ENCODE assay signal across 24 cellular contexts in the genomic region with DNA sequence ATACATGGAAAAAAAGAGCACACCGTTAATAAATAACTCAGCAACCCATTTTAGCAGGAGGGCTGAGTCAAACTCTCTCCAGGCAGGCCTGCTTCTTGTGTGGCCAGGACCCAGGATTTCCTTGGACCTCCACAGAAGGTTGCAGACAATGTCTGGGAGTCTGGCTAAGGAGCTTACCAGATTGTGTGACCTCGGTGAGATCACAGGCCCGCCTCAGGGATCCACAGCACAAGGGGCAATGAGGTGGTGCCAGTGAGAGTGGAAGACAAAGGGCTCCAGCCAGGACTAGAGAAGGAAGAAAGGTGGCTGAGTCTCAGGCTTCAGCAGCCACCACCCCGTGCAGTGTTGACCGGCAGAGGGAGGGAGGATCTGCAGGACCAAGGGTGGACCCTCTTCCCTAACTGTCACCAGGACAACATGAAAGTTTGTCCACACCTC. TPM values are rescaled to one million over a fixed set of nuclear protein-coding genes. Genes with fewer than 3 reads are reported as not detected.
A peak's percentile ranks its signal among the peaks of the same experiment; 100 is the strongest.
DNase-seq lines count a peak whose midpoint lies in the region; ATAC-seq and TF ChIP-seq lines count a peak whose summit lies in the region.
"Had no signal": no experiment of that assay in that cellular context is flagged by ENCODE, and none has a peak within 500 bp of the region (broad histone marks: within the 10 kb centered on the region; RNA-seq: fewer than 3 reads in every experiment).

No MANE protein-coding gene starts in this region.

- H3K27me3 Mint-ChIP-seq in stimulated activated memory B cell treated with anti-CD40 and anti-IgM and Interleukin-4, amounts not matched to agents 10 μg/mL and 1 μg/mL and 100 μg/mL, for 72 hours = no peaks in the 10 kb centered on the region
- no peaks in the 10 kb centered on the region for H3K27me3 Mint-ChIP-seq in activated T-helper 1 cell treated with anti-CD3 and anti-CD28 coated beads, Interleukin-12 subunit alpha, Interleukin-12 subunit beta, Interleukin-2, Interleukin-4 antibody, amounts not matched to agents 30 ng/mL and 10 ng/mL and 1 ng/mL, durations not matched to agents 14 hours and 24 hours and 36 hours (ENCODE audit: insufficient read depth)
- H3K27me3 Mint-ChIP-seq: B cell; central memory CD8-positive, alpha-beta T cell had no signal

- ATAC-seq in body of pancreas (peak; percentile 18), left lobe of liver (peak; percentile 89), GM19452 (IDR thresholded peaks at IDR 0.05; ENCODE audit: unreplicated experiment) (no peak)
- ATAC-seq in stimulated activated memory B cell treated with anti-CD40 and anti-IgM and Interleukin-4, amounts not matched to agents 10 μg/mL and 1 μg/mL and 100 μg/mL, for 72 hours = peak; percentile 55
- ATAC-seq: GM12878, heart right ventricle, left cardiac atrium had no signal

- H3K27ac Mint-ChIP-seq in stimulated activated memory B cell treated with anti-CD40 and anti-IgM and Interleukin-4, amounts not matched to agents 10 μg/mL and 1 μg/mL and 100 μg/mL, for 72 hours = no peak overlapping the region
- no peak overlapping the region for H3K27ac Mint-ChIP-seq in activated T-helper 1 cell treated with anti-CD3 and anti-CD28 coated beads, Interleukin-12 subunit alpha, Interleukin-12 subunit beta, Interleukin-2, Interleukin-4 antibody, amounts not matched to agents 30 ng/mL and 10 ng/mL and 1 ng/mL, durations not matched to agents 14 hours and 24 hours and 36 hours
- H3K27ac Mint-ChIP-seq: B cell had no signal

- WGBS in body of pancreas, 2 donors = 64 to 69% methylated on average over 5 of the region's 5 CpGs

- no peak for TF ChIP-seq CTCF in body of pancreas (IDR thresholded peaks at IDR 0.05)

- no peaks in the 10 kb centered on the region for H3K4me1 Mint-ChIP-seq in stimulated activated memory B cell treated with anti-CD40 and anti-IgM and Interleukin-4, amounts not matched to agents 10 μg/mL and 1 μg/mL and 100 μg/mL, for 72 hours
- H3K4me1 Mint-ChIP-seq in activated T-helper 1 cell treated with anti-CD3 and anti-CD28 coated beads, Interleukin-12 subunit alpha, Interleukin-12 subunit beta, Interleukin-2, Interleukin-4 antibody, amounts not matched to agents 30 ng/mL and 10 ng/mL and 1 ng/mL, durations not matched to agents 14 hours and 24 hours and 36 hours (ENCODE audit: low read depth) = no peaks in the 10 kb centered on the region
- H3K4me1 Mint-ChIP-seq: B cell; central memory CD8-positive, alpha-beta T cell had no signal

- peaks cover 6% of the 10 kb centered on the region for H3K9me3 Mint-ChIP-seq in stimulated activated memory B cell treated with anti-CD40 and anti-IgM and Interleukin-4, amounts not matched to agents 10 μg/mL and 1 μg/mL and 100 μg/mL, for 72 hours
- peaks cover 5% of the 10 kb centered on the region for H3K9me3 Mint-ChIP-seq in activated T-helper 1 cell treated with anti-CD3 and anti-CD28 coated beads, Interleukin-12 subunit alpha, Interleukin-12 subunit beta, Interleukin-2, Interleukin-4 antibody, amounts not matched to agents 30 ng/mL and 10 ng/mL and 1 ng/mL, durations not matched to agents 14 hours and 24 hours and 36 hours
- H3K9me3 Mint-ChIP-seq: central memory CD8-positive, alpha-beta T cell had no signal

- DNase-seq in HK-2 (ENCODE audit: unreplicated experiment) = peak; percentile 57
- no peak for DNase-seq in body of pancreas
- no peak for DNase-seq in left lobe of liver (ENCODE audit: low spot score)
- DNase-seq in C1 segment of cervical spinal cord (lab: John Stamatoyannopoulos, UW) = no peak
- DNase-seq in activated T-helper 1 cell treated with anti-CD3 and anti-CD28 coated beads, Interleukin-12 subunit alpha, Interleukin-12 subunit beta, Interleukin-2, Interleukin-4 antibody, amounts not matched to agents 30 ng/mL and 10 ng/mL and 1 ng/mL, durations not matched to agents 14 hours and 24 hours and 36 hours (ENCODE audit: low spot score) = no peak
- DNase-seq: activated CD4-positive, alpha-beta T cell treated with anti-CD3 and anti-CD28 coated beads for 4 hours; activated CD8-positive, alpha-beta memory T cell treated with anti-CD3 and anti-CD28 coated beads, Interleukin-2, amount 50 U/mL, for 4 hours; activated gamma-delta T cell treated with Interleukin-2 at 50 U/mL for 16 hours; amygdala; Caco-2; effector CD8-positive, alpha-beta T cell; GDM1; heart right ventricle; left cardiac atrium; NCI-H1417 treated with DMSO at 0.1 percent for 48 hours; nucleus accumbens; SK-N-SH; spleen; testis had no signal

- intact Hi-C loops in body of pancreas (cut with DNase I) = no loop called here
- intact Hi-C loops in activated T-helper 1 cell treated with anti-CD3 and anti-CD28 coated beads, Interleukin-12 subunit alpha, Interleukin-12 subunit beta, Interleukin-2, Interleukin-4 antibody, amounts not matched to agents 30 ng/mL and 10 ng/mL and 1 ng/mL, durations not matched to agents 14 hours and 24 hours and 36 hours (cut with micrococcal nuclease) = no loop called here

- TF ChIP-seq POLR2A in body of pancreas (IDR thresholded peaks at IDR 0.05) = no peak

- peak overlapping the region in 3 of 4 donors; percentile 54 to 74 (median 55) for H3K27ac ChIP-seq in body of pancreas
- H3K27ac ChIP-seq: heart right ventricle, spleen, testis had no signal

- H3K4me3 ChIP-seq in body of pancreas = no peak overlapping the region
- H3K4me3 ChIP-seq: GM12878, heart right ventricle, spleen, testis had no signal

- no peak overlapping the region for H3K4me3 Mint-ChIP-seq in stimulated activated memory B cell treated with anti-CD40 and anti-IgM and Interleukin-4, amounts not matched to agents 10 μg/mL and 1 μg/mL and 100 μg/mL, for 72 hours
- no peak overlapping the region for H3K4me3 Mint-ChIP-seq in activated T-helper 1 cell treated with anti-CD3 and anti-CD28 coated beads, Interleukin-12 subunit alpha, Interleukin-12 subunit beta, Interleukin-2, Interleukin-4 antibody, amounts not matched to agents 30 ng/mL and 10 ng/mL and 1 ng/mL, durations not matched to agents 14 hours and 24 hours and 36 hours
- H3K4me3 Mint-ChIP-seq: B cell; central memory CD8-positive, alpha-beta T cell had no signal

- peaks cover 32% of the 10 kb centered on the region for H3K36me3 Mint-ChIP-seq in stimulated activated memory B cell treated with anti-CD40 and anti-IgM and Interleukin-4, amounts not matched to agents 10 μg/mL and 1 μg/mL and 100 μg/mL, for 72 hours
- H3K36me3 Mint-ChIP-seq in activated T-helper 1 cell treated with anti-CD3 and anti-CD28 coated beads, Interleukin-12 subunit alpha, Interleukin-12 subunit beta, Interleukin-2, Interleukin-4 antibody, amounts not matched to agents 30 ng/mL and 10 ng/mL and 1 ng/mL, durations not matched to agents 14 hours and 24 hours and 36 hours (ENCODE audit: low read depth) = peaks cover 23% of the 10 kb centered on the region

- no peaks in the 10 kb centered on the region for H3K27me3 ChIP-seq in body of pancreas
- H3K27me3 ChIP-seq: heart right ventricle, spleen, testis had no signal

- no peaks in the 10 kb centered on the region for H3K9me3 ChIP-seq in body of pancreas
- H3K9me3 ChIP-seq: Caco-2, SK-N-SH, testis had no signal

- H3K4me1 ChIP-seq in body of pancreas = peaks cover 11% of the 10 kb centered on the region
- H3K4me1 ChIP-seq: Caco-2, heart right ventricle, spleen, testis had no signal

- H3K36me3 ChIP-seq in body of pancreas (replicated peaks in 1 of 2; ENCODE audit: insufficient read depth in 1 of 2, low read depth in 2 of 2) = peaks cover 0 to 7% of the 10 kb centered on the region in 2 donors

RNA-seq across cellular contexts. Expression of gene SEC22A, which starts 32.2 kb away (rescaled TPM):
- total RNA-seq in body of pancreas (10 to 100 TPM; 16.5 to 18.4 TPM), left lobe of liver (7.7 TPM)
- 15.8 and 18.5 TPM in 2 replicates for total RNA-seq in activated T-helper 1 cell treated with anti-CD3 and anti-CD28 coated beads, Interleukin-12 subunit alpha, Interleukin-12 subunit beta, Interleukin-2, Interleukin-4 antibody, amounts not matched to agents 30 ng/mL and 10 ng/mL and 1 ng/mL, durations not matched to agents 14 hours and 24 hours and 36 hours
